Comparison of ENCODE assay signal across 37 cellular contexts in the genomic region with DNA sequence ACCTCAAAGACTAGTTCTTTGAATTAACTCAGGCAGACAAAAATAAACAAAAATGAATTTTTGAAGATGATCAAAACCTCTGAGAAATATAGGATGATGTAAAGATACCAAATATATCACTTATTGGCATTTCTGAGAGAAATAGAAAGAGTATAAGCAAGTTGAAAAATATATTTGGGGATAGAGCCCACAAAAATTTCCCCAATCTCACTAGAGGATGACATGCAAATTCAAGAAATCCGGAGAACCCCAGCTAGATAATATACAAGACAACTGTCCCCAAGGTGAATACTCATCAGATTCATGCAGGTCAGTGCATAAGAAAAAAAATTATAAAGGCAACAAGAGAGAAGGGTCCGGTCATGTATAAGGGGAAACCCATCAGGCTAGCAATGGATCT.
"Had no signal": no experiment of that assay in that cellular context is flagged by ENCODE, and none has a peak within 500 bp of the region (broad histone marks: within the 10 kb centered on the region; RNA-seq: fewer than 3 reads in every experiment).

No MANE protein-coding gene starts in this region.

- H3K27ac Mint-ChIP-seq: activated CD4-positive, alpha-beta memory T cell treated with anti-CD3 and anti-CD28 coated beads, Interleukin-2, amount 10 ng/mL, durations not matched to agents 7 days and 5 days; activated CD8-positive, alpha-beta memory T cell treated with anti-CD3 and anti-CD28 coated beads, Interleukin-2, amount 10 ng/mL, durations not matched to agents 7 days and 5 days; activated naive CD4-positive, alpha-beta T cell treated with anti-CD3 and anti-CD28 coated beads, Interleukin-2, amount 10 ng/mL, durations not matched to agents 7 days and 5 days; activated naive CD8-positive, alpha-beta T cell; activated naive CD8-positive, alpha-beta T cell treated with anti-CD3 and anti-CD28 coated beads, Interleukin-2, amount 50 U/mL, for 24 hours; brain had no signal

- ATAC-seq: activated CD8-positive, alpha-beta memory T cell treated with anti-CD3 and anti-CD28 coated beads, Interleukin-2, amount 10 ng/mL, durations not matched to agents 7 days and 5 days; activated naive CD8-positive, alpha-beta T cell treated with anti-CD3 and anti-CD28 coated beads, Interleukin-2, amount 50 U/mL, for 24 hours; PC-3; Right ventricle myocardium inferior had no signal

- H3K27me3 ChIP-seq: Peyer's patch had no signal

- FAIRE-seq: bronchial epithelial cell had no signal

- H3K4me1 Mint-ChIP-seq: activated CD4-positive, alpha-beta memory T cell treated with anti-CD3 and anti-CD28 coated beads, Interleukin-2, amount 10 ng/mL, durations not matched to agents 7 days and 5 days; activated CD8-positive, alpha-beta memory T cell treated with anti-CD3 and anti-CD28 coated beads, Interleukin-2, amount 10 ng/mL, durations not matched to agents 7 days and 5 days; activated naive CD4-positive, alpha-beta T cell treated with anti-CD3 and anti-CD28 coated beads, Interleukin-2, amount 10 ng/mL, durations not matched to agents 7 days and 5 days; activated naive CD8-positive, alpha-beta T cell treated with anti-CD3 and anti-CD28 coated beads, Interleukin-2, amount 50 U/mL, for 24 hours; brain had no signal

- H3K9me3 ChIP-seq: Peyer's patch had no signal

- H3K4me3 Mint-ChIP-seq: activated CD4-positive, alpha-beta memory T cell treated with anti-CD3 and anti-CD28 coated beads, Interleukin-2, amount 10 ng/mL, durations not matched to agents 7 days and 5 days; activated CD8-positive, alpha-beta memory T cell treated with anti-CD3 and anti-CD28 coated beads, Interleukin-2, amount 10 ng/mL, durations not matched to agents 7 days and 5 days; activated naive CD4-positive, alpha-beta T cell treated with anti-CD3 and anti-CD28 coated beads, Interleukin-2, amount 10 ng/mL, durations not matched to agents 7 days and 5 days; activated naive CD8-positive, alpha-beta T cell; activated naive CD8-positive, alpha-beta T cell treated with anti-CD3 and anti-CD28 coated beads, Interleukin-2, amount 50 U/mL, for 24 hours; brain had no signal

- H3K4me3 ChIP-seq: Peyer's patch had no signal

- H3K36me3 Mint-ChIP-seq: activated CD8-positive, alpha-beta memory T cell treated with anti-CD3 and anti-CD28 coated beads, Interleukin-2, amount 10 ng/mL, durations not matched to agents 7 days and 5 days; activated naive CD4-positive, alpha-beta T cell treated with anti-CD3 and anti-CD28 coated beads, Interleukin-2, amount 10 ng/mL, durations not matched to agents 7 days and 5 days; activated naive CD8-positive, alpha-beta T cell; brain had no signal

- H3K9me3 Mint-ChIP-seq: activated CD4-positive, alpha-beta memory T cell treated with anti-CD3 and anti-CD28 coated beads, Interleukin-2, amount 10 ng/mL, durations not matched to agents 7 days and 5 days; brain had no signal

- H3K36me3 ChIP-seq: Peyer's patch, WERI-Rb-1 had no signal

- H3K27ac ChIP-seq: Peyer's patch, RWPE1, WERI-Rb-1 had no signal

- DNase-seq: activated CD4-positive, alpha-beta memory T cell treated with anti-CD3 and anti-CD28 coated beads, Interleukin-2, amount 10 ng/mL, durations not matched to agents 7 days and 5 days; activated CD4-positive, alpha-beta T cell treated with anti-CD3 and anti-CD28 coated beads for 1 hour; activated CD4-positive, alpha-beta T cell treated with anti-CD3 and anti-CD28 coated beads for 48 hours; activated CD4-positive, CD25-positive, alpha-beta regulatory T cell; activated CD8-positive, alpha-beta memory T cell treated with anti-CD3 and anti-CD28 coated beads for 24 hours; activated CD8-positive, alpha-beta memory T cell treated with anti-CD3 and anti-CD28 coated beads, Interleukin-2, amount 10 ng/mL, durations not matched to agents 7 days and 5 days; activated CD8-positive, alpha-beta memory T cell treated with anti-CD3 and anti-CD28 coated beads, Interleukin-2, amount 50 U/mL, for 48 hours; activated effector memory CD4-positive, alpha-beta T cell treated with Interleukin-2 at 50 U/mL for 16 hours; activated naive CD4-positive, alpha-beta T cell treated with anti-CD3 and anti-CD28 coated beads, Interleukin-2, amount 10 ng/mL, durations not matched to agents 7 days and 5 days; activated naive CD8-positive, alpha-beta T cell treated with anti-CD3 and anti-CD28 coated beads, Interleukin-2, amount 50 U/mL, for 24 hours; activated T-cell treated with anti-CD3 and anti-CD28 coated beads, Interleukin-2, amount 50 U/mL, for 48 hours; anterior cingulate cortex; caudate nucleus; cerebellar nuclear complex; NCI-H1092 treated with DMSO at 0.1 percent for 48 hours; NCI-H1417; NCI-H146; NCI-H187; NCI-H2029 treated with DMSO at 0.1 percent for 48 hours; NCI-H2107; NCI-H2171; NCI-H510A; NCI-H526; NCI-H748 treated with DMSO at 0.1 percent for 48 hours; NK-92 treated with Interleukin-12 subunit alpha and Interleukin-12 subunit beta, amount 100 ng/mL, for 24 hours; PC-3; Peyer's patch; SW 1271; T-helper 1 cell; T-helper 2 cell; T1000; WERI-Rb-1 had no signal

- H3K27me3 Mint-ChIP-seq: activated CD4-positive, alpha-beta memory T cell treated with anti-CD3 and anti-CD28 coated beads, Interleukin-2, amount 10 ng/mL, durations not matched to agents 7 days and 5 days; activated CD8-positive, alpha-beta memory T cell treated with anti-CD3 and anti-CD28 coated beads, Interleukin-2, amount 10 ng/mL, durations not matched to agents 7 days and 5 days; activated naive CD4-positive, alpha-beta T cell treated with anti-CD3 and anti-CD28 coated beads, Interleukin-2, amount 10 ng/mL, durations not matched to agents 7 days and 5 days; activated naive CD8-positive, alpha-beta T cell; activated naive CD8-positive, alpha-beta T cell treated with anti-CD3 and anti-CD28 coated beads, Interleukin-2, amount 50 U/mL, for 24 hours had no signal

- H3K4me1 ChIP-seq: Peyer's patch had no signal
